Comparison of ENCODE assay signal across 18 cellular contexts in the genomic region with DNA sequence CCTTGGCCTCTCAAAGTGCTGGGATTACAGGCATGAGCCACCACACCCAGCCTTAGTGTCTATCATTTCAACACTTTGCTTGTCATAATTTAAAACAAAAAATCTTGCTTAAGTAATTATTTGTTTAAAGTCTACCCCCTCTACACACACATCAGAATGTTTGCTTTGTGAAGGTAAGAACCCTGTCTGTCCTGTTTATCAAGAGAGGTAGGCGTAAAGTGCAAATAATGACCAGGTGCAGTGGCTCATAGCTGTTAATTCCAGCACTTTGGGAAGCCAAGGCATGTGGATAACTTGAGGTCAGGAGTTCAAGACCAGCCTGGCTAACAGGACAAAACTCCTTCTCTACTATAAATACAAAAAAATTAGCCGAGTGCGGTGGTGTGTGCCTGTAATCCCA.
DNase-seq lines count a peak whose midpoint lies in the region; ATAC-seq and TF ChIP-seq lines count a peak whose summit lies in the region.
"Had no signal": no experiment of that assay in that cellular context is flagged by ENCODE, and none has a peak within 500 bp of the region (broad histone marks: within the 10 kb centered on the region; RNA-seq: fewer than 3 reads in every experiment).

No MANE protein-coding gene starts in this region.

- DNase-seq in T47D (ENCODE audit: low read depth in 1 of 2, low spot score in 1 of 2) (peak; percentile 9 to 89), breast epithelium (ENCODE audit: low spot score in 2 of 2) (no peak), NCI-H510A (lab: John Stamatoyannopoulos, UW) (peak; percentile 41), epithelial cell of prostate (ENCODE audit: low read depth, low spot score) (peak; percentile 5), GM03348 (ENCODE audit: low spot score) (no peak), body of pancreas (no peak)
- no peak for DNase-seq in activated CD4-positive, alpha-beta T cell treated with anti-CD3 and anti-CD28 coated beads, Interleukin-2, amount 10 ng/mL, durations not matched to agents 24 days and 14 days
- DNase-seq: C1 segment of cervical spinal cord, HCEC 1CT, MV-4-11, NCI-H1436, NCI-H226, NCI-H526 treated with DMSO at 0.1 percent for 48 hours, T-helper 1 cell had no signal

- H3K27me3 Mint-ChIP-seq in activated CD4-positive, alpha-beta T cell treated with anti-CD3 and anti-CD28 coated beads, Interleukin-2, amount 10 ng/mL, durations not matched to agents 24 days and 14 days = no peaks in the 10 kb centered on the region

- H3K27me3 ChIP-seq in breast epithelium = no peaks in the 10 kb centered on the region
- H3K27me3 ChIP-seq in body of pancreas = no peaks in the 10 kb centered on the region

- no peaks in the 10 kb centered on the region for H3K9me3 Mint-ChIP-seq in activated CD4-positive, alpha-beta T cell treated with anti-CD3 and anti-CD28 coated beads, Interleukin-2, amount 10 ng/mL, durations not matched to agents 24 days and 14 days

- H3K4me3 ChIP-seq in breast epithelium = no peak overlapping the region
- H3K4me3 ChIP-seq in body of pancreas = no peak overlapping the region
- H3K4me3 ChIP-seq: K562 had no signal

- no peaks in the 10 kb centered on the region for H3K4me1 Mint-ChIP-seq in activated CD4-positive, alpha-beta T cell treated with anti-CD3 and anti-CD28 coated beads, Interleukin-2, amount 10 ng/mL, durations not matched to agents 24 days and 14 days

- no peak overlapping the region for H3K27ac Mint-ChIP-seq in activated CD4-positive, alpha-beta T cell treated with anti-CD3 and anti-CD28 coated beads, Interleukin-2, amount 10 ng/mL, durations not matched to agents 24 days and 14 days

- intact Hi-C loops in breast epithelium (cut with DNase I; ENCODE audit: low total_unique reads) (no loop called here), body of pancreas (cut with DNase I) (no loop called here)
- intact Hi-C loops in activated CD4-positive, alpha-beta T cell treated with anti-CD3 and anti-CD28 coated beads, Interleukin-2, amount 10 ng/mL, durations not matched to agents 24 days and 14 days (cut with micrococcal nuclease) = no loop called here

- in situ Hi-C loops in T47D (cut with HindIII; ENCODE audit: low pct_unique_long_range_greater_than_20kb, low sequenced_read_pairs) = no loop called here

- no peaks in the 10 kb centered on the region for H3K4me1 ChIP-seq in breast epithelium
- no peaks in the 10 kb centered on the region for H3K4me1 ChIP-seq in body of pancreas

- no peaks in the 10 kb centered on the region for H3K9me3 ChIP-seq in breast epithelium
- H3K9me3 ChIP-seq in body of pancreas = no peaks in the 10 kb centered on the region

- TF ChIP-seq POLR2A in breast epithelium (IDR thresholded peaks at IDR 0.05) = no peak
- TF ChIP-seq POLR2A in body of pancreas (IDR thresholded peaks at IDR 0.05) = no peak

- no peak overlapping the region for H3K4me3 Mint-ChIP-seq in activated CD4-positive, alpha-beta T cell treated with anti-CD3 and anti-CD28 coated beads, Interleukin-2, amount 10 ng/mL, durations not matched to agents 24 days and 14 days

- TF ChIP-seq CTCF in breast epithelium (IDR thresholded peaks at IDR 0.05) (no peak), body of pancreas (IDR thresholded peaks at IDR 0.05) (no peak)

- no peaks in the 10 kb centered on the region for H3K36me3 ChIP-seq in breast epithelium
- H3K36me3 ChIP-seq in body of pancreas (replicated peaks in 1 of 2; ENCODE audit: insufficient read depth in 1 of 2, low read depth in 2 of 2) = no peaks in the 10 kb centered on the region

- no peaks in the 10 kb centered on the region for H3K36me3 Mint-ChIP-seq in activated CD4-positive, alpha-beta T cell treated with anti-CD3 and anti-CD28 coated beads, Interleukin-2, amount 10 ng/mL, durations not matched to agents 24 days and 14 days (ENCODE audit: low read depth)

- WGBS in body of pancreas, 2 donors = 38 to 43% methylated on average over 3 of the region's 3 CpGs

- no peak overlapping the region for H3K27ac ChIP-seq in breast epithelium
- H3K27ac ChIP-seq in epithelial cell of prostate = no peak overlapping the region
- no peak overlapping the region for H3K27ac ChIP-seq in body of pancreas
- H3K27ac ChIP-seq: HL-60 had no signal

- ATAC-seq in body of pancreas (no peak), GM19452 (IDR thresholded peaks at IDR 0.05; ENCODE audit: unreplicated experiment) (no peak)
- ATAC-seq: K562, SK-N-SH treated with all-trans-retinoic acid at 6 μM for 48 hours had no signal

Comparison
In these comparisons a context has a peak if more than half of its experiments do, and no peak if none do; other contexts are left out.
1. DNase-seq: peak in T47D (2 of 2), NCI-H510A (single experiment) and epithelial cell of prostate (single experiment); none in breast epithelium (0 of 2), GM03348 (single experiment), activated CD4-positive, alpha-beta T cell treated with anti-CD3 and anti-CD28 coated beads, Interleukin-2, amount 10 ng/mL, durations not matched to agents 24 days and 14 days (single experiment) and body of pancreas (0 of 4).